In the genomic region with DNA sequence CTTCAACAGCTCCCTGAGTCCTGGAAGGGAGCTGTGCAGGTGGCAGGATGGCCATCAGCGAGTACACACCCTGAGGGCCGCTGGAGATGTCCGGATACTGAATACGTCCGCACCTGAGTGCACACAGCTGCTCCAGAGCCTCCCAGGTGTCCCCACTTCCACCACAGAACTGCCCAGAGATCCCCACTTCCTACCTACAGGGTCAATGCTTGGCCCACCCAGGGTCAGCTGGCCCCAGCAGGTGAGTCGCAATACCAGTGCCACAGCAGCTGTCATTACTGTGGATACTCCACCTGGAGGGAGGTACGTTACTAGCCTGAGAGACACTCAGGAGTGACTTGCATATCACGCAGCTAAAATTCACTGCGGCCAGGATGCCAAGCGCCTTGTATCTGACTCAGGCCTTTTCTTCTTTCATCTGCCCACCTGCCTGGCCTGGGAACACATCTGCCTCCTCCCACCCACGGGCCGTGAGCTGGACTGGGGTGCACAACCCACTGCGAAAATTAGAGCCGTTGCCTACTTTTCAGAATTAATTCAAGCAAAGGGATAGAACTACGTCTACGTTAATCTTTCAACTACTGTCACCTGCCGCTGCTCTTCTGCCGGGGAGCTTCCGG, we compare ENCODE assay signal across 17 cellular contexts. TPM values are rescaled to one million over a fixed set of nuclear protein-coding genes. Genes with fewer than 3 reads are reported as not detected.
DNase-seq lines count a peak whose midpoint lies in the region; ATAC-seq and TF ChIP-seq lines count a peak whose summit lies in the region.
"Had no signal": no experiment of that assay in that cellular context is flagged by ENCODE, and none has a peak within 500 bp of the region (broad histone marks: within the 10 kb centered on the region; RNA-seq: fewer than 3 reads in every experiment).

No MANE protein-coding gene starts in this region.

- no peak overlapping the region for H3K4me3 ChIP-seq in osteoblast (ENCODE audit: insufficient read depth, low read length)

- H3K9me3 ChIP-seq in osteoblast (ENCODE audit: low read depth, low read length), result no peaks in the 10 kb centered on the region
- H3K9me3 ChIP-seq: BE2C, SK-N-SH had no signal

- peaks cover 4% of the 10 kb centered on the region for H3K27me3 ChIP-seq in osteoblast (ENCODE audit: insufficient read depth, low read length)
- H3K27me3 ChIP-seq: BE2C had no signal

- H3K36me3 ChIP-seq in osteoblast (ENCODE audit: insufficient read depth, low read length), result no peaks in the 10 kb centered on the region
- H3K36me3 ChIP-seq: BE2C had no signal

- no peak for TF ChIP-seq CTCF in osteoblast (IDR thresholded peaks at IDR 0.05; ENCODE audit: extremely low read depth, low read depth, low read length)

- no peaks in the 10 kb centered on the region for H3K4me1 ChIP-seq in osteoblast (ENCODE audit: insufficient read depth, low read length)

- no peak overlapping the region for H2AFZ ChIP-seq in osteoblast (ENCODE audit: low read length)

- no peak for ATAC-seq in GM18502 (IDR thresholded peaks at IDR 0.05; ENCODE audit: poor library complexity, unreplicated experiment)
- no peak for ATAC-seq in GM21786 (IDR thresholded peaks at IDR 0.05; ENCODE audit: unreplicated experiment)
- ATAC-seq: HepG2 had no signal

- no peaks in the 10 kb centered on the region for H4K20me1 ChIP-seq in osteoblast (ENCODE audit: insufficient read depth, low read length)

- no peak overlapping the region for H3K27ac ChIP-seq in osteoblast (ENCODE audit: low read depth, low read length)

- DNase-seq in NCI-H345 (lab: John Stamatoyannopoulos, UW) (peak; percentile 31), NCI-H345 treated with DMSO at 0.1 percent for 48 hours (lab: John Stamatoyannopoulos, UW; ENCODE audit: unreplicated experiment) (no peak), DMS53 (lab: John Stamatoyannopoulos, UW) (peak; percentile 97), RPMI8226 (peak; percentile 79), osteoblast (ENCODE audit: insufficient read length, low spot score, missing footprints) (peak; percentile 55), activated gamma-delta T cell treated with Interleukin-2 at 50 U/mL for 16 hours (no peak)
- DNase-seq: BE2C; CD4-positive, alpha-beta memory T cell; DMS79; KBM-7; NCI-H1105 treated with DMSO at 0.1 percent for 48 hours; NCI-H2081; SHP77 treated with DMSO at 0.1 percent for 48 hours; SK-N-SH had no signal

- H3K4me2 ChIP-seq in osteoblast (ENCODE audit: insufficient read depth, low read length), result no peak overlapping the region
- H3K4me2 ChIP-seq: SK-N-SH had no signal

- H3K79me2 ChIP-seq in osteoblast (ENCODE audit: insufficient read depth, low read length), result no peaks in the 10 kb centered on the region

RNA-seq across cellular contexts. Expression of a gene that starts 9.4 kb away (rescaled TPM):
- total RNA-seq in osteoblast, result not detected in 2 replicates
- total RNA-seq: HepG2 had no signal

Comparison
In these comparisons a context has a peak if more than half of its experiments do, and no peak if none do; other contexts are left out.
1. DNase-seq: peak in NCI-H345 (single experiment), DMS53 (single experiment), RPMI8226 (single experiment) and osteoblast (single experiment); none in NCI-H345 treated with DMSO at 0.1 percent for 48 hours (single experiment) and activated gamma-delta T cell treated with Interleukin-2 at 50 U/mL for 16 hours (single experiment).